Comparison of ENCODE assay signal across 8 cellular contexts in the genomic region with DNA sequence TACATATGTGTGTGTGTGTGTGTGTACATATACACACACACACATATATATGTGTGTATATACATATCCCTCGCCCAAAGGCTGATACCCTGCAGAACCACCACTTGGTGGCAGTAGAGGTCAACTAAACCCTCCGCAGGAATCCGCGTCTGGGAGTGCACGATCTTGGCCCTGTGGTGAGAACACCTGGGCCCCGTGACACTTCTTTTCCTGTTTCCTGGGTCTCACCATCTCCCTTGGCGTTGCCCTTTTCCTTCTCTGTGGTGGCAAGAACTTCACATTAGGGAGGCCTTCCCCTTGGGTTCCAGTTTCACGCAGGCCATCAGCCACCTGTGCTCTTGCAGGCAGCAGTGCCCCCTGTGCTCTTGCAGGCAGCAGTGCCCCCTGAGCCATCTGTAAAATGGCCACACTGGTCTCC. TPM values are rescaled to one million over a fixed set of nuclear protein-coding genes. Genes with fewer than 3 reads are reported as not detected.
A peak's percentile ranks its signal among the peaks of the same experiment; 100 is the strongest.
DNase-seq lines count a peak whose midpoint lies in the region; ATAC-seq, FAIRE-seq and TF ChIP-seq lines count a peak whose summit lies in the region.

No MANE protein-coding gene starts in this region.

- H3K4me1 Mint-ChIP-seq in neural progenitor cell = peaks cover 7% of the 10 kb centered on the region

- peaks cover 17% of the 10 kb centered on the region for H3K27me3 Mint-ChIP-seq in neural progenitor cell (ENCODE audit: insufficient read depth, low read depth)

- no peak overlapping the region for H3K4me2 ChIP-seq in neural progenitor cell

- no peaks in the 10 kb centered on the region for H3K36me3 Mint-ChIP-seq in neural progenitor cell

- H3K4me1 ChIP-seq in NT2/D1 (ENCODE audit: insufficient read depth, insufficient read length) (peaks cover 5% of the 10 kb centered on the region), neural progenitor cell (no peaks in the 10 kb centered on the region)

- H3K9me3 ChIP-seq in NT2/D1 (ENCODE audit: insufficient read depth, low read length) (no peaks in the 10 kb centered on the region), neural progenitor cell (ENCODE audit: low read depth) (no peaks in the 10 kb centered on the region)

- H4K20me1 ChIP-seq in neural progenitor cell (ENCODE audit: low read depth) = no peaks in the 10 kb centered on the region

- H3K27ac ChIP-seq in neural progenitor cell = no peak overlapping the region

- no peaks in the 10 kb centered on the region for H3K36me3 ChIP-seq in NT2/D1 (ENCODE audit: insufficient read depth, insufficient read length, low read length)
- no peaks in the 10 kb centered on the region for H3K36me3 ChIP-seq in neural progenitor cell

- no peaks in the 10 kb centered on the region for H3F3A ChIP-seq in neural progenitor cell (ENCODE audit: low read depth)

- H3K27me3 ChIP-seq in NT2/D1 (ENCODE audit: insufficient read depth, insufficient read length) (peaks cover 6% of the 10 kb centered on the region), neural progenitor cell (peaks cover 36% of the 10 kb centered on the region)

- H2AFZ ChIP-seq in neural progenitor cell (replicated peaks) = no peak overlapping the region

- H3K4me3 ChIP-seq in NT2/D1 (ENCODE audit: insufficient read length, low read depth) (no peak overlapping the region), neural progenitor cell (no peak overlapping the region)

- TF ChIP-seq CTCF in D721Med (IDR thresholded peaks at IDR 0.05; ENCODE audit: insufficient read depth, missing control alignments) = peak; percentile 87
- TF ChIP-seq CTCF in neural progenitor cell (IDR thresholded peaks at IDR 0.05) = peak; percentile 86

- H3K79me2 ChIP-seq in neural progenitor cell (ENCODE audit: low read depth) = no peaks in the 10 kb centered on the region

- H3K27ac Mint-ChIP-seq in neural progenitor cell = no peak overlapping the region

- FAIRE-seq in D721Med (lab: Jason Lieb, UNC) = no peak

- H3K9me3 Mint-ChIP-seq in neural progenitor cell = no peaks in the 10 kb centered on the region

- H3K9ac ChIP-seq in NT2/D1 (ENCODE audit: insufficient read length, low read depth) (no peak overlapping the region), neural progenitor cell (no peak overlapping the region)

- peak overlapping the region; percentile 20 for H3K4me3 Mint-ChIP-seq in neural progenitor cell

- ATAC-seq in GM21367 (IDR thresholded peaks at IDR 0.05; ENCODE audit: unreplicated experiment) = peak; percentile 95

- DNase-seq in D721Med (ENCODE audit: insufficient read length, low spot score) (peak; percentile 61), HPDE6-E6E7 (ENCODE audit: extremely low spot score) (peak; percentile 66), NT2/D1 (ENCODE audit: low read depth, low spot score) (peak; percentile 50), activated T-cell treated with anti-CD3 and anti-CD28 coated beads for 24 hours (ENCODE audit: low read depth) (peak; percentile 57), fibroblast of gingiva (ENCODE audit: low read depth) (peak; percentile 38), neural progenitor cell (ENCODE audit: low spot score) (peak; percentile 81), superior temporal gyrus (ENCODE audit: extremely low spot score) (peak; percentile 85)

RNA-seq across cellular contexts. Expression of gene IL9, which starts 8.2 kb away (rescaled TPM):
- not detected in 2 replicates for total RNA-seq in neural progenitor cell (ENCODE audit: low replicate concordance)

RNA-seq across cellular contexts. Expression of gene SLC25A48, which starts 53.0 kb away (rescaled TPM):
- total RNA-seq in neural progenitor cell (ENCODE audit: low replicate concordance) = not detected in 2 replicates
